In genomic region chr7:105012503-105013282, GRCh38 we compare ENCODE assay signal across 1 cellular context.
TF ChIP-seq lines count a peak whose summit lies in the region.

No MANE protein-coding gene starts in this region.

TF ChIP-seq in WTC11, 78 proteins besides CTCF, POLR2A, EP300 and RAD21 (continued from another document):
- TF ChIP-seq ATF6 (CRISPR knock-in tag; IDR thresholded peaks at IDR 0.05) (no peak), ZBTB21 (CRISPR knock-in tag; IDR thresholded peaks at IDR 0.05; ENCODE audit: borderline replicate concordance) (no peak), TEAD1 (CRISPR knock-in tag; IDR thresholded peaks at IDR 0.05) (peak; percentile 91; the same call in 1 of the 2 replicates), ATF3 (CRISPR knock-in tag; conservative IDR thresholded peaks at IDR 0.05) (peak; percentile 76; the same call in 1 of the 2 replicates), CREB1 (CRISPR knock-in tag; IDR thresholded peaks at IDR 0.05) (peak; percentile 56; the same call in 1 of the 2 replicates), ZNF416 (CRISPR knock-in tag; IDR thresholded peaks at IDR 0.05) (peak; percentile 75; the same call in 1 of the 2 replicates), AFF4 (CRISPR knock-in tag; IDR thresholded peaks at IDR 0.05; ENCODE audit: borderline replicate concordance) (peak; percentile 43; the same call in 1 of the 2 replicates), ATF2 (CRISPR knock-in tag; IDR thresholded peaks at IDR 0.05; ENCODE audit: borderline replicate concordance, low read depth) (peak; percentile 90), ESRRA (CRISPR knock-in tag; IDR thresholded peaks at IDR 0.05; ENCODE audit: borderline replicate concordance) (peak; percentile 69; the same call in 1 of the 2 replicates), ZNF281 (CRISPR knock-in tag; IDR thresholded peaks at IDR 0.05) (peak; percentile 94; the same call in 1 of the 2 replicates), CREM (CRISPR knock-in tag; IDR thresholded peaks at IDR 0.05) (peak; percentile 75), FOXP1 (CRISPR knock-in tag; IDR thresholded peaks at IDR 0.05; ENCODE audit: borderline replicate concordance) (peak; percentile 53; the same call in 1 of the 2 replicates), JUN (CRISPR knock-in tag; IDR thresholded peaks at IDR 0.05) (0 out of 2 replicates have a peak, but pooled peaks have one; percentile 51), ERG (CRISPR knock-in tag; IDR thresholded peaks at IDR 0.05) (0 out of 2 replicates have a peak, but pooled peaks have one; percentile 46), SOX15 (CRISPR knock-in tag; IDR thresholded peaks at IDR 0.05) (no peak), NR1H2 (CRISPR knock-in tag; IDR thresholded peaks at IDR 0.05) (no peak), TEAD4 (CRISPR knock-in tag; IDR thresholded peaks at IDR 0.05) (peak; percentile 82; the same call in 1 of the 2 replicates), NFYB (CRISPR knock-in tag; conservative IDR thresholded peaks at IDR 0.05; ENCODE audit: low read depth) (peak; percentile 96), SMAD4 (CRISPR knock-in tag; IDR thresholded peaks at IDR 0.05) (no peak), PRRX2 (CRISPR knock-in tag; IDR thresholded peaks at IDR 0.05) (peak; percentile 71; the same call in 1 of the 2 replicates), HMGXB4 (CRISPR knock-in tag; IDR thresholded peaks at IDR 0.05) (peak; percentile 76; the same call in 1 of the 2 replicates), NFE2L1 (CRISPR knock-in tag; IDR thresholded peaks at IDR 0.05) (0 out of 2 replicates have a peak, but pooled peaks have one; percentile 57), ZNF232 (CRISPR knock-in tag; IDR thresholded peaks at IDR 0.05) (peak; percentile 87), ZNF671 (CRISPR knock-in tag; IDR thresholded peaks at IDR 0.05) (peak; percentile 74; the same call in 1 of the 2 replicates), ZMAT4 (CRISPR knock-in tag; IDR thresholded peaks at IDR 0.05) (no peak; the same call in 1 of the 2 replicates), NFATC4 (CRISPR knock-in tag; IDR thresholded peaks at IDR 0.05) (peak; percentile 76; the same call in 1 of the 2 replicates), PRDM15 (CRISPR knock-in tag; IDR thresholded peaks at IDR 0.05) (no peak), USF2 (CRISPR knock-in tag; IDR thresholded peaks at IDR 0.05) (peak; percentile 93), MYBL2 (CRISPR knock-in tag; IDR thresholded peaks at IDR 0.05) (peak; percentile 74; the same call in 1 of the 2 replicates), GABPB1 (CRISPR knock-in tag; IDR thresholded peaks at IDR 0.05) (peak; percentile 84), FOXK1 (CRISPR knock-in tag; IDR thresholded peaks at IDR 0.05) (peak; percentile 66; the same call in 1 of the 2 replicates), MXD4 (CRISPR knock-in tag; IDR thresholded peaks at IDR 0.05; ENCODE audit: borderline replicate concordance) (no peak), STAT6 (CRISPR knock-in tag; conservative IDR thresholded peaks at IDR 0.05; ENCODE audit: low read depth) (no peak), IRF2 (CRISPR knock-in tag; IDR thresholded peaks at IDR 0.05; ENCODE audit: borderline replicate concordance, low read depth) (no peak)
